In the genomic region with DNA sequence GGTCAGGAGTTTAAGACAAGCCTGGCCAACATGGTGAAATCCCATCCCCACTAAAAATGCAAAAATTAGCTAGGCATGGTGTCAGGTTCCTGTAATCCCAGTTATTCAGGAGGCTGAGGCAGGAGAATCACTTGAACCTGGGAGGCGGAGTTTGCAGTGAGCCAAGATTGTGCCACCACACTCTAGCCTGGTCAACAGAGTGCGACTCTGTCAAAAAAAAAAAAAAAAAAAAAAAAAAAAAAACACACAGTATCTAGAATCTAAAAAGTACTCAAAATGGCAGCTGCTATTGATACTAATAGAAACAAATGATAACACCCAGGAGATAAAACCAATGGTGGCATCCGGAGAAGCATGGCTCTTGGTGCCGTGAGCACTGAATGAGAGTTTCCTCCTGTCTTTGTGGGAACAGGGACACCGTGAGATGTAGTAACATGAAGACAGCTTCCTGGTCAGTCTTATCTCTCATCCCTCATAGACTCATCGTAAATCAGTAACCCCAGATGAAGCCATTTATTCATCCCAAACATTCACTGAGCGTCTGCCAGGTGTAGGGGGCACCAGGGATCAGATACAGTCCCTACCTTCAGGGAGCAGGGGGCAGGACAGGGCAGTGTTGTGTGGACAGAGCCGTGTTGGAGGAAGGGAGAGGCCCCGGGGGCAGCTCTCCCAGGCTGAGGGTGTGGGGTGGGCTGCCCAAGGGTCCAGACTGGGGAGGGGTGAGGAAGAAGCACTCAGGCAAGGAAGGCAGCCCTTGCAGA, we compare ENCODE assay signal across 18 cellular contexts.
DNase-seq lines count a peak whose midpoint lies in the region; ATAC-seq, FAIRE-seq and TF ChIP-seq lines count a peak whose summit lies in the region.
"Had no signal": no experiment of that assay in that cellular context is flagged by ENCODE, and none has a peak within 500 bp of the region (broad histone marks: within the 10 kb centered on the region; RNA-seq: fewer than 3 reads in every experiment).

No MANE protein-coding gene starts in this region.

- no peaks in the 10 kb centered on the region for H3K27me3 Mint-ChIP-seq in T-helper 1 cell treated with Interleukin-12 subunit alpha and Interleukin-12 subunit beta and Interleukin-4 antibody, amounts not matched to agents 30 μg/mL and 1 μg/mL, for 36 hours (ENCODE audit: low read depth)
- H3K27me3 Mint-ChIP-seq: activated CD4-positive, alpha-beta memory T cell treated with anti-CD3 and anti-CD28 coated beads for 36 hours had no signal

- TF ChIP-seq RAD21 in K562 (CRISPR knock-in tag; conservative IDR thresholded peaks at IDR 0.05 in 1 of 2, IDR thresholded peaks at IDR 0.05 in 1 of 2), result no peak

- POLR2A ChIA-PET in K562 (lab: Yijun Ruan, JAX), result interaction anchor here (0.6 to 4.4 kb wide), 6 partner anchors 11 to 223 kb away, joined by 3 to 28 read pairs (median 4); no protein-coding TSS in a partner anchor

- H3K27me3 ChIP-seq in GM23248 (replicated peaks; ENCODE audit: insufficient read depth), result no peaks in the 10 kb centered on the region
- H3K27me3 ChIP-seq in K562 (ENCODE audit: control insufficient read depth in 2 of 2, insufficient read depth in 2 of 2, low read length in 2 of 2), result no peaks in the 10 kb centered on the region
- no peaks in the 10 kb centered on the region for H3K27me3 ChIP-seq in osteoblast (ENCODE audit: insufficient read depth, low read length)
- H3K27me3 ChIP-seq: SJSA1 had no signal

- peaks cover 52% of the 10 kb centered on the region for H3K4me1 ChIP-seq in GM23248 (ENCODE audit: insufficient read depth)
- H3K4me1 ChIP-seq in K562 (replicated peaks in 1 of 2; ENCODE audit: control insufficient read depth in 2 of 2, insufficient read depth in 2 of 2, low read length in 2 of 2), result peaks cover 18 to 29% of the 10 kb centered on the region in 2 experiments
- H3K4me1 ChIP-seq in osteoblast (ENCODE audit: insufficient read depth, low read length), result peaks cover 42% of the 10 kb centered on the region

- H3K4me1 Mint-ChIP-seq in T-helper 1 cell treated with Interleukin-12 subunit alpha and Interleukin-12 subunit beta and Interleukin-4 antibody, amounts not matched to agents 30 μg/mL and 1 μg/mL, for 36 hours (ENCODE audit: low read depth), result peaks cover 21% of the 10 kb centered on the region
- H3K4me1 Mint-ChIP-seq: endodermal cell had no signal

- H4K20me1 ChIP-seq in GM23248 (ENCODE audit: insufficient read depth), result no peaks in the 10 kb centered on the region
- H4K20me1 ChIP-seq in K562 (replicated peaks; ENCODE audit: control insufficient read depth, insufficient read depth, low read length), result peaks cover 29% of the 10 kb centered on the region
- no peaks in the 10 kb centered on the region for H4K20me1 ChIP-seq in osteoblast (ENCODE audit: insufficient read depth, low read length)

- H3K4me2 ChIP-seq in GM23248 (ENCODE audit: unreplicated experiment) (no peak overlapping the region), K562 (ENCODE audit: insufficient read depth, low read length) (no peak overlapping the region), osteoblast (ENCODE audit: insufficient read depth, low read length) (no peak overlapping the region)

- no peak for ATAC-seq in K562
- ATAC-seq in HG03521 (IDR thresholded peaks at IDR 0.05; ENCODE audit: unreplicated experiment), result no peak
- no peak for ATAC-seq in HG02970 (IDR thresholded peaks at IDR 0.05; ENCODE audit: low FRiP score, unreplicated experiment)

- CTCF ChIA-PET in K562 (lab: Yijun Ruan, JAX; ENCODE audit: low intra/inter-chr PET ratio), result no interaction called here

- no TSS peak for BruUV-seq in K562 (replicated peaks; lab: Mats Ljungman, UMichigan)

- TF ChIP-seq POLR2A in K562 (conservative IDR thresholded peaks at IDR 0.05), result no peak

- H3K9ac ChIP-seq in GM23248 (peak overlapping the region; percentile 23; the same call in 1 of the 2 replicates), K562 (ENCODE audit: insufficient read depth in 1 of 2, low read depth in 2 of 2, low read length in 2 of 2) (no peak overlapping the region)

- no peak for DNase-seq in T-helper 1 cell
- DNase-seq in GM23248, result no peak
- no peak for DNase-seq in K562 (ENCODE audit: extremely low read depth in 1 of 4, low spot score in 3 of 4)
- DNase-seq in osteoblast (ENCODE audit: insufficient read length, low spot score, missing footprints), result no peak
- no peak for DNase-seq in NCI-H187 treated with DMSO at 0.1 percent for 48 hours (lab: John Stamatoyannopoulos, UW)
- DNase-seq: central memory CD4-positive, alpha-beta T cell; DMS79 treated with DMSO at 0.1 percent for 48 hours; endodermal cell; NCI-H1694 had no signal

- H3K36me3 Mint-ChIP-seq in T-helper 1 cell treated with Interleukin-12 subunit alpha and Interleukin-12 subunit beta and Interleukin-4 antibody, amounts not matched to agents 30 μg/mL and 1 μg/mL, for 36 hours (ENCODE audit: low read depth), result peaks cover 38% of the 10 kb centered on the region

- peaks cover 19% of the 10 kb centered on the region for H3K79me2 ChIP-seq in GM23248 (ENCODE audit: insufficient read depth)
- H3K79me2 ChIP-seq in K562 (ENCODE audit: control insufficient read depth, insufficient read depth, low read length), result 0 out of 3 replicates have a peak, but pooled peaks cover 3% of the 10 kb centered on the region
- H3K79me2 ChIP-seq in osteoblast (ENCODE audit: insufficient read depth, low read length), result peaks cover 62% of the 10 kb centered on the region

- WGBS in GM23248 (ENCODE audit: low coverage in 1 of 2, low lambda C conversion rate in 2 of 2, missing lambda C conversion rate in 2 of 2), 2 experiments, result 80 to 82% methylated on average over 7 to 9 of the region's 9 CpGs
- WGBS in K562 (ENCODE audit: insufficient coverage, low coverage, missing lambda C conversion rate), result 49% methylated on average over 7 of the region's 9 CpGs

- H3K27ac Mint-ChIP-seq in T-helper 1 cell treated with Interleukin-12 subunit alpha and Interleukin-12 subunit beta and Interleukin-4 antibody, amounts not matched to agents 30 μg/mL and 1 μg/mL, for 36 hours, result peak overlapping the region; percentile 86
- H3K27ac Mint-ChIP-seq: nephron had no signal

- no peak overlapping the region for H3K4me3 ChIP-seq in GM23248
- no peak overlapping the region for H3K4me3 ChIP-seq in K562
- H3K4me3 ChIP-seq in osteoblast (ENCODE audit: insufficient read depth, low read length), result no peak overlapping the region
- H3K4me3 ChIP-seq: SJSA1, thoracic aorta had no signal

- H2AFZ ChIP-seq in GM23248 (no peak overlapping the region), K562 (ENCODE audit: low read depth, low read length) (no peak overlapping the region), osteoblast (ENCODE audit: low read length) (no peak overlapping the region)

- H3K27ac ChIP-seq in GM23248, result peak overlapping the region; percentile 82
- H3K27ac ChIP-seq in K562 (ENCODE audit: extremely low read depth, low read depth, low read length), result no peak overlapping the region
- peak overlapping the region; percentile 93 for H3K27ac ChIP-seq in osteoblast (ENCODE audit: low read depth, low read length)
- H3K27ac ChIP-seq: 22Rv1, SJSA1 had no signal

- no peaks in the 10 kb centered on the region for H3K9me3 Mint-ChIP-seq in T-helper 1 cell treated with Interleukin-12 subunit alpha and Interleukin-12 subunit beta and Interleukin-4 antibody, amounts not matched to agents 30 μg/mL and 1 μg/mL, for 36 hours
- H3K9me3 Mint-ChIP-seq: activated CD4-positive, alpha-beta memory T cell treated with anti-CD3 and anti-CD28 coated beads for 36 hours; endodermal cell; nephron had no signal

- H3F3A ChIP-seq in GM23248 (ENCODE audit: insufficient read depth), result peaks cover 50% of the 10 kb centered on the region

- no peak for FAIRE-seq in K562 (lab: Jason Lieb, UNC)
- FAIRE-seq: HTR-8/SVneo had no signal

- in situ Hi-C loops in GM23248 (cut with MboI) (no loop called here), K562 (cut with MboI) (no loop called here)

- H3K36me3 ChIP-seq in GM23248 (ENCODE audit: low read depth) (peaks cover 6% of the 10 kb centered on the region; the same call in 1 of the 2 replicates), K562 (ENCODE audit: control insufficient read depth, insufficient read depth, low read length) (peaks cover 15% of the 10 kb centered on the region), osteoblast (ENCODE audit: insufficient read depth, low read length) (peaks cover 68% of the 10 kb centered on the region)
- H3K36me3 ChIP-seq: thoracic aorta had no signal

- no peaks in the 10 kb centered on the region for H3K9me1 ChIP-seq in K562 (ENCODE audit: control insufficient read depth, insufficient read depth, low read length)

- H3K4me3 Mint-ChIP-seq in T-helper 1 cell treated with Interleukin-12 subunit alpha and Interleukin-12 subunit beta and Interleukin-4 antibody, amounts not matched to agents 30 μg/mL and 1 μg/mL, for 36 hours, result no peak overlapping the region
- H3K4me3 Mint-ChIP-seq: activated CD4-positive, alpha-beta memory T cell treated with anti-CD3 and anti-CD28 coated beads for 36 hours; endodermal cell; nephron had no signal

- intact Hi-C loops in K562 (cut with micrococcal nuclease), result no loop called here

- H3K9me2 ChIP-seq in GM23248 (ENCODE audit: insufficient read depth), result no peaks in the 10 kb centered on the region

- no peak for TF ChIP-seq EP300 in K562 (IDR thresholded peaks at IDR 0.05; ENCODE audit: low read length)

- TF ChIP-seq CTCF in K562 (IDR thresholded peaks at IDR 0.05 in 2 of 3, conservative IDR thresholded peaks at IDR 0.05 in 1 of 3; ENCODE audit: insufficient read depth in 2 of 3, low read depth in 1 of 3, low read length in 3 of 3), result no peak
- TF ChIP-seq CTCF in osteoblast (IDR thresholded peaks at IDR 0.05; ENCODE audit: extremely low read depth, low read depth, low read length), result no peak

- no peaks in the 10 kb centered on the region for H3K9me3 ChIP-seq in GM23248 (ENCODE audit: low read depth)
- no peaks in the 10 kb centered on the region for H3K9me3 ChIP-seq in K562 (replicated peaks; ENCODE audit: control insufficient read depth, insufficient read depth, low read depth, low read length)
- H3K9me3 ChIP-seq in osteoblast (ENCODE audit: low read depth, low read length), result no peaks in the 10 kb centered on the region
- H3K9me3 ChIP-seq: SJSA1, thoracic aorta had no signal

TF ChIP-seq in K562, 482 proteins besides CTCF, POLR2A, EP300 and RAD21:
- TF ChIP-seq MAX (CRISPR knock-in tag; IDR thresholded peaks at IDR 0.05), result no peak
- TF ChIP-seq HDAC2 (IDR thresholded peaks at IDR 0.05), result 0 out of 2 replicates have a peak, but pooled peaks have one; percentile 2
- peak; percentile 54 for TF ChIP-seq MEIS2 (IDR thresholded peaks at IDR 0.05; ENCODE audit: partially characterized antibody)
